13 cellular contexts compared by ENCODE assay signal in the genomic region with DNA sequence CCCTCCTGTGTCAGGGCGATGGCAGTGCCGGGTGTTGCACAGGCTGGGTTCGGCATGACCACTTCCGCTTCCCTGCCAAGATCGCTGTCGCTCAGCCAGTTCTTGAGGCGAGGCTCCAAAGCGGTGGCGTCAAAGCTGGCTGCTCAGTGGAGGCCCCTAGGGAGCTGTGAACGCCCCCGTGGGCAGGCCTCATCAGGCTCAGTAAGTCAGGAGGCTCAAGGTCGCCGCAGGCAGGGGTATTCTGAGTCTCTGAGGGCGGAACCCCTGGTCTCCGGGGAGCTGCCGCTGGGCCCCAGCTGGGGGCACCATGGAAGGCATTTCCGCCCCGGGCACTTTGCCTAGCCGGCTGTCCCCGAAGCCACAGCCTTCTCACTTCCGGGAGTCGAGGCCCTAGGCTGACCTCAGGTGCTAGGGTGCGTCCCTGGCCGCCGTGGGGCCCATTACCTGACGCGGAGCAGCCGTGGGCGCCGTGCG.
DNase-seq lines count a peak whose midpoint lies in the region; ATAC-seq and TF ChIP-seq lines count a peak whose summit lies in the region.
"Had no signal": no experiment of that assay in that cellular context is flagged by ENCODE, and none has a peak within 500 bp of the region (broad histone marks: within the 10 kb centered on the region; RNA-seq: fewer than 3 reads in every experiment).

No MANE protein-coding gene starts in this region.

- no peak overlapping the region for H3K23ac ChIP-seq in mesendoderm (ENCODE audit: low read length)

- H3K36me3 Mint-ChIP-seq in T-helper 17 cell (ENCODE audit: low read depth), result no peaks in the 10 kb centered on the region
- H3K36me3 Mint-ChIP-seq in glutamatergic neuron (ENCODE audit: unreplicated experiment), result no peaks in the 10 kb centered on the region

- H2BK15ac ChIP-seq in mesendoderm (replicated peaks; ENCODE audit: low read depth), result no peak overlapping the region

- no peak overlapping the region for H4K5ac ChIP-seq in mesendoderm (ENCODE audit: low read length)

- H3K9me3 ChIP-seq in T-helper 17 cell (ENCODE audit: control insufficient read depth, low read length, poor library complexity, severe bottlenecking), result no peaks in the 10 kb centered on the region

- peak; percentile 41 for DNase-seq in Daoy (ENCODE audit: low read depth)
- DNase-seq in T-helper 17 cell, result no peak
- DNase-seq in mesendoderm, result peak; percentile 10
- DNase-seq in glutamatergic neuron, result no peak
- no peak for DNase-seq in glomerular visceral epithelial cell (ENCODE audit: extremely low spot score)
- no peak for DNase-seq in T-helper 1 cell
- DNase-seq: activated T-cell treated with anti-CD3 and anti-CD28 coated beads, Interleukin-2, amount 50 U/mL, for 48 hours; HCEC 1CT; Kasumi-1; RPMI8226 had no signal

- no peak overlapping the region for H3K4me3 ChIP-seq in mesendoderm (ENCODE audit: low read length)

- no peak overlapping the region for H2BK120ac ChIP-seq in mesendoderm (ENCODE audit: low read depth, low read length)

- no peaks in the 10 kb centered on the region for H3K9me3 Mint-ChIP-seq in glutamatergic neuron (ENCODE audit: unreplicated experiment)

- WGBS in mesendoderm (ENCODE audit: extremely low coverage, insufficient coverage, low lambda C conversion rate), result no CpG with 5 or more reads among the region's 31 CpGs

- TF ChIP-seq CTCF in glutamatergic neuron (IDR thresholded peaks at IDR 0.05; ENCODE audit: partially characterized antibody, unreplicated experiment), result no peak

- H3K27me3 ChIP-seq in mesendoderm (ENCODE audit: insufficient read depth, low read length, poor library complexity), result no peaks in the 10 kb centered on the region

- H3K4me3 Mint-ChIP-seq in T-helper 17 cell (no peak overlapping the region), glutamatergic neuron (ENCODE audit: unreplicated experiment) (no peak overlapping the region)

- no peaks in the 10 kb centered on the region for H3K36me3 ChIP-seq in mesendoderm (ENCODE audit: control insufficient read depth, insufficient read depth, low read length)

- H3K79me1 ChIP-seq in mesendoderm (ENCODE audit: low read length), result no peaks in the 10 kb centered on the region

- no peak overlapping the region for H3K27ac Mint-ChIP-seq in T-helper 17 cell
- H3K27ac Mint-ChIP-seq in glutamatergic neuron (ENCODE audit: unreplicated experiment), result no peak overlapping the region

- peak; percentile 81 for ATAC-seq in HG03039 (IDR thresholded peaks at IDR 0.05; ENCODE audit: unreplicated experiment)
- peak; percentile 40 for ATAC-seq in T-helper 17 cell
- ATAC-seq in GM18517 (IDR thresholded peaks at IDR 0.05; ENCODE audit: unreplicated experiment), result no peak

- H2AK5ac ChIP-seq in mesendoderm (ENCODE audit: low read length), result no peak overlapping the region

- no peaks in the 10 kb centered on the region for H3K79me2 ChIP-seq in mesendoderm (ENCODE audit: control insufficient read depth, insufficient read depth, low read length)

- H3K4me2 ChIP-seq in mesendoderm (ENCODE audit: low read length), result no peak overlapping the region

- H3K56ac ChIP-seq in mesendoderm (ENCODE audit: low read length), result no peak overlapping the region

- H3K27ac ChIP-seq in mesendoderm (ENCODE audit: low read depth, low read length), result no peak overlapping the region
- H3K27ac ChIP-seq: epithelial cell of prostate had no signal

- H3K4me1 Mint-ChIP-seq in T-helper 17 cell, result no peaks in the 10 kb centered on the region
- H3K4me1 Mint-ChIP-seq in glutamatergic neuron (ENCODE audit: low read depth, unreplicated experiment), result no peaks in the 10 kb centered on the region

- H3K18ac ChIP-seq in mesendoderm (ENCODE audit: low read length), result no peak overlapping the region

- no peaks in the 10 kb centered on the region for H3K4me1 ChIP-seq in mesendoderm (ENCODE audit: control insufficient read depth, low read depth, low read length)

- H3K9ac ChIP-seq in mesendoderm (ENCODE audit: low read length), result no peak overlapping the region

- no peak overlapping the region for H2BK5ac ChIP-seq in mesendoderm (ENCODE audit: low read length)

- no peak overlapping the region for H4K8ac ChIP-seq in mesendoderm (ENCODE audit: low read depth, low read length)

- no peak overlapping the region for H3K4ac ChIP-seq in mesendoderm (ENCODE audit: low read depth, low read length)

- H3K27me3 Mint-ChIP-seq in T-helper 17 cell (no peaks in the 10 kb centered on the region), glutamatergic neuron (ENCODE audit: unreplicated experiment) (no peaks in the 10 kb centered on the region)

Comparison
In these comparisons a context has a peak if more than half of its experiments do, and no peak if none do; other contexts are left out.
1. DNase-seq: peak in Daoy (single experiment) and mesendoderm (single experiment); none in T-helper 17 cell (0 of 3), glutamatergic neuron (single experiment), glomerular visceral epithelial cell (single experiment) and T-helper 1 cell (0 of 5).